Comparison of ENCODE assay signal across 16 cellular contexts in the genomic region with DNA sequence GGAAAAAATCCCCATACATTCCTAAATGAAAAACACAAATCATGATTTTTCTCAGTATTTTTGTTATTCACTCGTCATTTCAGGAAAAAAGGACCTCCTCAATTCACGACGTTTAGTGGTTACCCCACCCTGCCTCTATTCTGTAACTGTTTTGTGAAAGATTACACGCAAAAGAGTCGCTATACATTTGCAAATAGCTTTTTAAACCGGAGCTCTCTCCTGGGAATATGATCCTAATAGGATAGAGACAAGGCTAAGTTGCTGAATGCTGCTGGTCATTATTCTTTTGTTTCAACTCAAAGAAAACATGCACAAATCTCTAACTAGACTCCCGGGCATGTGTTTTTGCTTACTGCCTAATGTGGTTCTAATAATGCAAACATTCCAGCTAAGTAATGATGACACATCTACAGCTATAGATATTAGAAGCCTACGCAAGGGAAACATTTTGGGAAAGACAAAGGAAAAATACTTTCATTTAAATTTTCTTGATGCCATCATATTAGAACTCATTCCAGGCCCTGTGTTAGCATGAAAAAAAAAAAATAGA.
DNase-seq lines count a peak whose midpoint lies in the region; ATAC-seq and TF ChIP-seq lines count a peak whose summit lies in the region.
"Had no signal": no experiment of that assay in that cellular context is flagged by ENCODE, and none has a peak within 500 bp of the region (broad histone marks: within the 10 kb centered on the region; RNA-seq: fewer than 3 reads in every experiment).

No MANE protein-coding gene starts in this region.

- peaks cover 25% of the 10 kb centered on the region for H3K4me1 Mint-ChIP-seq in mesothelial cell of epicardium
- no peaks in the 10 kb centered on the region for H3K4me1 Mint-ChIP-seq in stimulated activated effector memory CD8-positive, alpha-beta T cell treated with anti-CD3 and anti-CD28 coated beads, Interleukin-12 subunit alpha, Interleukin-12 subunit beta, amount 100 ng/mL, for 72 hours
- H3K4me1 Mint-ChIP-seq: CD4-positive, alpha-beta memory T cell had no signal

- no peak for TF ChIP-seq CTCF in mesothelial cell of epicardium (IDR thresholded peaks at IDR 0.05; ENCODE audit: unreplicated experiment)

- no peaks in the 10 kb centered on the region for H3K36me3 Mint-ChIP-seq in mesothelial cell of epicardium
- no peaks in the 10 kb centered on the region for H3K36me3 Mint-ChIP-seq in stimulated activated effector memory CD8-positive, alpha-beta T cell treated with anti-CD3 and anti-CD28 coated beads, Interleukin-12 subunit alpha, Interleukin-12 subunit beta, amount 100 ng/mL, for 72 hours
- H3K36me3 Mint-ChIP-seq: CD4-positive, alpha-beta memory T cell had no signal

- H3K9me3 Mint-ChIP-seq in mesothelial cell of epicardium, result no peaks in the 10 kb centered on the region
- H3K9me3 Mint-ChIP-seq in stimulated activated effector memory CD8-positive, alpha-beta T cell treated with anti-CD3 and anti-CD28 coated beads, Interleukin-12 subunit alpha, Interleukin-12 subunit beta, amount 100 ng/mL, for 72 hours, result no peaks in the 10 kb centered on the region
- H3K9me3 Mint-ChIP-seq: CD4-positive, alpha-beta memory T cell had no signal

- peak; percentile 7 for DNase-seq in GM03348 (ENCODE audit: low spot score)
- DNase-seq in SK-N-MC (ENCODE audit: low read depth, low spot score), result no peak
- DNase-seq in fibroblast of gingiva (ENCODE audit: low read depth), result peak; percentile 57
- no peak for DNase-seq in mesothelial cell of epicardium (ENCODE audit: low spot score in 2 of 2, unreplicated experiment in 2 of 2)
- no peak for DNase-seq in activated CD8-positive, alpha-beta memory T cell treated with anti-CD3 and anti-CD28 coated beads, Interleukin-2, amount 50 U/mL, for 48 hours
- no peak for DNase-seq in stimulated activated effector memory CD8-positive, alpha-beta T cell treated with anti-CD3 and anti-CD28 coated beads, Interleukin-12 subunit alpha, Interleukin-12 subunit beta, amount 100 ng/mL, for 72 hours (ENCODE audit: low spot score in 2 of 2)
- DNase-seq: Calu3; CD4-positive, alpha-beta memory T cell; NCI-H187 treated with DMSO at 0.1 percent for 48 hours; NCI-H2171 treated with DMSO at 0.1 percent for 48 hours; NCI-H510A; NCI-H774; T-helper 1 cell had no signal

- peak overlapping the region; percentile 60 for H3K27ac ChIP-seq in SK-N-MC
- H3K27ac ChIP-seq: HL-60 had no signal

- peak overlapping the region; percentile 57 for H3K27ac Mint-ChIP-seq in mesothelial cell of epicardium
- H3K27ac Mint-ChIP-seq in stimulated activated effector memory CD8-positive, alpha-beta T cell treated with anti-CD3 and anti-CD28 coated beads, Interleukin-12 subunit alpha, Interleukin-12 subunit beta, amount 100 ng/mL, for 72 hours, result no peak overlapping the region

- H3K4me3 Mint-ChIP-seq in mesothelial cell of epicardium, result no peak overlapping the region
- H3K4me3 Mint-ChIP-seq in stimulated activated effector memory CD8-positive, alpha-beta T cell treated with anti-CD3 and anti-CD28 coated beads, Interleukin-12 subunit alpha, Interleukin-12 subunit beta, amount 100 ng/mL, for 72 hours, result no peak overlapping the region
- H3K4me3 Mint-ChIP-seq: CD4-positive, alpha-beta memory T cell had no signal

- no peaks in the 10 kb centered on the region for H3K36me3 ChIP-seq in SK-N-MC (ENCODE audit: insufficient read depth, low read length)

- H3K9me3 ChIP-seq in SK-N-MC (ENCODE audit: low read depth, low read length), result no peaks in the 10 kb centered on the region

- H3K27me3 Mint-ChIP-seq in mesothelial cell of epicardium (ENCODE audit: low read depth), result no peaks in the 10 kb centered on the region

- no peak for ATAC-seq in HG03460 (IDR thresholded peaks at IDR 0.05; ENCODE audit: unreplicated experiment)
- no peak for ATAC-seq in stimulated activated effector memory CD8-positive, alpha-beta T cell treated with anti-CD3 and anti-CD28 coated beads, Interleukin-12 subunit alpha, Interleukin-12 subunit beta, amount 100 ng/mL, for 72 hours
- ATAC-seq: Panc1 had no signal

- peak overlapping the region; percentile 22; the same call in 1 of the 2 replicates for H3K4me3 ChIP-seq in SK-N-MC

- no peak overlapping the region for H3K9ac ChIP-seq in SK-N-MC (ENCODE audit: insufficient read length)

Comparison
In these comparisons a context has a peak if more than half of its experiments do, and no peak if none do; other contexts are left out.
1. DNase-seq: peak in GM03348 (single experiment) and fibroblast of gingiva (single experiment); none in SK-N-MC (single experiment), mesothelial cell of epicardium (0 of 2), activated CD8-positive, alpha-beta memory T cell treated with anti-CD3 and anti-CD28 coated beads, Interleukin-2, amount 50 U/mL, for 48 hours (single experiment) and stimulated activated effector memory CD8-positive, alpha-beta T cell treated with anti-CD3 and anti-CD28 coated beads, Interleukin-12 subunit alpha, Interleukin-12 subunit beta, amount 100 ng/mL, for 72 hours (0 of 2).